ENCODE assay signal across 18 cellular contexts in the genomic region with DNA sequence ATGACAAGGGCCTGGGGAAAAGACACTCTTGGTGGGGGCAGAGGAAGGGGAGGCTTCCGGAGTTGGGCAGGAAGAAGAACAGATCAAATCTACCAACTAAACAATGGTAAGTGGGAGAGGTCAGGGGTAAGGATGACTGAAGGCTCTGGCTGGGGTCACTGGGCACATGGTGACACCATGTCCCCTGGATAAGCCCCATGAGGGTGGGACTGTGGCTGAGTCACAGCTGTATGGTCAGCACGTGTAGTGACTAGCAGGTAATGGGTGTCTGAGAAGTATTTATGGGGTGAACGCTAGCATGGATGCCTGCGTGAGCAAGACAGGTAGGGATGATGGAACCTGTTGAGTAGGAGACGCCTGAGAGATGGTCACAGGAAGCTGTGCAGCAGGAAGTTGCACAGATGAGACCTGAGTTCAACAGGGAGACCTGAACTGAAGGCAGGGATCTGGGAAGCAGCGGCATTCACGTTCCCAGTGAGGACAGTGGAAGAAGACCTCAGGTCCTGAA.
DNase-seq lines count a peak whose midpoint lies in the region; ATAC-seq and TF ChIP-seq lines count a peak whose summit lies in the region.
"Had no signal": no experiment of that assay in that cellular context is flagged by ENCODE, and none has a peak within 500 bp of the region (broad histone marks: within the 10 kb centered on the region; RNA-seq: fewer than 3 reads in every experiment).

No MANE protein-coding gene starts in this region.

- no peak for TF ChIP-seq CTCF in Panc1 (IDR thresholded peaks at IDR 0.05)

- in situ Hi-C loops in Panc1 (cut with HindIII; ENCODE audit: low pct_unique_long_range_greater_than_20kb, low sequenced_read_pairs) = loop anchor here (25.0 kb wide), 1 partner anchor 104 kb away; no protein-coding TSS in a partner anchor

- peaks cover 58% of the 10 kb centered on the region for H3K4me1 ChIP-seq in CD4-positive, alpha-beta memory T cell (ENCODE audit: insufficient read depth, low read length)
- peaks cover 64% of the 10 kb centered on the region for H3K4me1 ChIP-seq in Panc1 (ENCODE audit: control insufficient read depth, insufficient read depth, low read length)

- CTCF ChIA-PET in CD4-positive, alpha-beta memory T cell (lab: Charles Lee; ENCODE audit: partially characterized antibody) = interaction anchor here (1.9 to 12.5 kb wide), 3 partner anchors 118 to 315 kb away, joined by 5 to 314 read pairs (median 7); no protein-coding TSS in a partner anchor
- CTCF ChIA-PET in Panc1 (lab: Charles Lee) = no interaction called here

- no peak overlapping the region for H3K4me3 Mint-ChIP-seq in CD4-positive, alpha-beta memory T cell
- no peak overlapping the region for H3K4me3 Mint-ChIP-seq in central memory CD8-positive, alpha-beta T cell
- peak overlapping the region in 4 of 8 donors; percentile 12 to 85 (median 45) for H3K4me3 Mint-ChIP-seq in naive B cell
- H3K4me3 Mint-ChIP-seq: H9; T-helper 2 cell treated with Interferon-gamma antibody and Interleukin-4, amounts not matched to agents 5 μg/mL and 100 μg/mL, for 36 hours had no signal

- H3K36me3 ChIP-seq in CD4-positive, alpha-beta memory T cell (ENCODE audit: insufficient read depth, low read length) = no peaks in the 10 kb centered on the region
- no peaks in the 10 kb centered on the region for H3K36me3 ChIP-seq in Panc1 (ENCODE audit: control insufficient read depth, insufficient read depth, low read length)

- BruUV-seq in Panc1 (replicated peaks; lab: Mats Ljungman, UMichigan) = no TSS peak

- POLR2A ChIA-PET in CD4-positive, alpha-beta memory T cell (lab: Charles Lee; ENCODE audit: partially characterized antibody) = interaction anchor here (3.7 kb wide), 1 partner anchor 115 kb away, joined by 17 read pairs; no protein-coding TSS in a partner anchor
- POLR2A ChIA-PET in Panc1 (lab: Charles Lee) = interaction anchor here (0.6 kb wide), 1 partner anchor 10 kb away, joined by 10 read pairs; no protein-coding TSS in a partner anchor

- no peak overlapping the region for H3K4me3 ChIP-seq in CD4-positive, alpha-beta memory T cell (ENCODE audit: low read length in 2 of 2)
- no peak overlapping the region for H3K4me3 ChIP-seq in Panc1 (ENCODE audit: low read depth in 2 of 2, low read length in 2 of 2)

- no peaks in the 10 kb centered on the region for H3K36me3 Mint-ChIP-seq in CD4-positive, alpha-beta memory T cell
- no peaks in the 10 kb centered on the region for H3K36me3 Mint-ChIP-seq in central memory CD8-positive, alpha-beta T cell (ENCODE audit: insufficient read depth)
- H3K36me3 Mint-ChIP-seq in naive B cell = no peaks in the 10 kb centered on the region

- no peak for TF ChIP-seq POLR2A in erythroblast (IDR thresholded peaks at IDR 0.05; ENCODE audit: low read length)

- no peak for DNase-seq in CD4-positive, alpha-beta memory T cell
- DNase-seq in Panc1 (ENCODE audit: low read depth, low spot score) (no peak), naive B cell (no peak), erythroblast (lab: John Stamatoyannopoulos, UW) (no peak)
- DNase-seq in central memory CD8-positive, alpha-beta T cell (ENCODE audit: low spot score in 2 of 2) = no peak
- DNase-seq: activated CD4-positive, alpha-beta T cell treated with anti-CD3 and anti-CD28 coated beads for 1 hour; activated naive CD4-positive, alpha-beta T cell treated with Interleukin-2 at 50 U/mL for 16 hours; H9; KBM-7; NCI-H1048; NCI-H2081 treated with DMSO at 0.1 percent for 48 hours; NCI-H526 treated with DMSO at 0.1 percent for 48 hours; SHP77 had no signal

- H3K27ac ChIP-seq in CD4-positive, alpha-beta memory T cell (ENCODE audit: low read depth, low read length) = no peak overlapping the region
- peak overlapping the region; percentile 62 for H3K27ac ChIP-seq in Panc1 (ENCODE audit: low read length)

- peaks cover 37 to 89% (median 54%) of the 10 kb centered on the region in 4 donors for H3K4me1 Mint-ChIP-seq in CD4-positive, alpha-beta memory T cell
- peaks cover 29% of the 10 kb centered on the region for H3K4me1 Mint-ChIP-seq in central memory CD8-positive, alpha-beta T cell
- peaks cover 53 to 76% (median 66%) of the 10 kb centered on the region in 3 donors for H3K4me1 Mint-ChIP-seq in naive B cell

- H3K9me3 ChIP-seq in CD4-positive, alpha-beta memory T cell (ENCODE audit: control insufficient read depth in 1 of 2, low read length in 2 of 2) = no peaks in the 10 kb centered on the region
- H3K9me3 ChIP-seq in Panc1 (ENCODE audit: control insufficient read depth, insufficient read depth, low read depth, low read length) = no peaks in the 10 kb centered on the region; the same call in 1 of the 2 replicates

- peak overlapping the region; percentile 24 to 90 (median 38) for H3K27ac Mint-ChIP-seq in CD4-positive, alpha-beta memory T cell
- peak overlapping the region; percentile 47 for H3K27ac Mint-ChIP-seq in central memory CD8-positive, alpha-beta T cell (ENCODE audit: low read depth)
- peak overlapping the region in 4 of 6 donors; percentile 72 to 89 (median 82) for H3K27ac Mint-ChIP-seq in naive B cell
- H3K27ac Mint-ChIP-seq: H9; T-helper 2 cell treated with Interferon-gamma antibody and Interleukin-4, amounts not matched to agents 5 μg/mL and 100 μg/mL, for 36 hours had no signal

- H3K27me3 Mint-ChIP-seq in CD4-positive, alpha-beta memory T cell = peaks cover 6% of the 10 kb centered on the region in 2 donors
- peaks cover 31% of the 10 kb centered on the region for H3K27me3 Mint-ChIP-seq in central memory CD8-positive, alpha-beta T cell
- H3K27me3 Mint-ChIP-seq in naive B cell = peaks cover 0 to 11% (median 0%) of the 10 kb centered on the region in 3 donors

- no peaks in the 10 kb centered on the region for H3K9me3 Mint-ChIP-seq in CD4-positive, alpha-beta memory T cell
- no peaks in the 10 kb centered on the region for H3K9me3 Mint-ChIP-seq in central memory CD8-positive, alpha-beta T cell
- H3K9me3 Mint-ChIP-seq in naive B cell = no peaks in the 10 kb centered on the region
- H3K9me3 Mint-ChIP-seq: T-helper 2 cell treated with Interferon-gamma antibody and Interleukin-4, amounts not matched to agents 5 μg/mL and 100 μg/mL, for 36 hours had no signal

- ATAC-seq in Panc1 (no peak), naive B cell (ENCODE audit: low read depth in 2 of 2) (no peak), GM18909 (IDR thresholded peaks at IDR 0.05; ENCODE audit: poor library complexity, unreplicated experiment) (no peak), HG03520 (IDR thresholded peaks at IDR 0.05; ENCODE audit: unreplicated experiment) (no peak), HG03159 (IDR thresholded peaks at IDR 0.05; ENCODE audit: unreplicated experiment) (no peak)
- ATAC-seq in central memory CD8-positive, alpha-beta T cell (replicated peaks; ENCODE audit: extremely low read depth, poor library complexity, severe bottlenecking) = no peak
- ATAC-seq: sciatic nerve had no signal

- intact Hi-C loops in CD4-positive, alpha-beta memory T cell (cut with micrococcal nuclease) = no loop called here
- intact Hi-C loops in Panc1 (cut with micrococcal nuclease; ENCODE audit: unreplicated experiment) = no loop called here

- peaks cover 5% of the 10 kb centered on the region for H3K27me3 ChIP-seq in CD4-positive, alpha-beta memory T cell (ENCODE audit: insufficient read depth, low read length)
- no peaks in the 10 kb centered on the region for H3K27me3 ChIP-seq in Panc1 (ENCODE audit: control insufficient read depth, insufficient read depth, low read length)
